In the genomic region with DNA sequence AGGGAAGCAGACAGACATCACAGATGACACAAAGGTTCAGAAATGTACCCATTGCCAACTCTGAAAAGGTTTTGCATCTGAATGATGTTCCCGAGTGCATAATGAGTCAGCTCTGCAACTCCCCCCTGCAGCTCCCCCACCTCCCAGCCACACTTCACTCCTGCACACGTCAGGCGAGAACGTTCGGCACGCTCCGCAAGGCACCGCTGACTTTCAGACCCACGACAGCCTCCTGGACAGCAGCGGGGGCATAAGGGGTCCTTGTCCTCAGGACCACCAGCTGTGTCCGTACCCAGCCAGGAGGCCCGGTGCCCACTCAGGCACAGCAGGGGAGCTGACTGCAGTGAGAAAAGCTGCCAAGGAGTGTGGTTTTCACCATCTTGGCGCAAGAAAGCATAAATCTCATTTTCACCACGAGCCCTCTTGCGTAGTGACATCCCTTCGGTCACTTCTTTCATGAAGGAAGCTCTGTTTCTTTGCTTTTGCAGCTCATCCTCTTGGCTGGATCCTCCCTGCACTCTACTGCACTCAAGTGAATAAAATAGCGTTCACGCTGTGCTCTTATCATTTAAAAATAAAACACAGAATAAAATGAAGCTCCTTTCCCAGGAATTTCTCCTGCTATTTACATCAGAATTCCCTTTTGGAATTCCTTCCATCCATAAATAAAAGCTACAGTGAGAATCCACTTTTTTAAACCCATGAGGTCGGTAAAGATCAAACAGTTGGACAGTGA, we compare ENCODE assay signal across 11 cellular contexts. TPM values are rescaled to one million over a fixed set of nuclear protein-coding genes. Genes with fewer than 3 reads are reported as not detected.
DNase-seq lines count a peak whose midpoint lies in the region; ATAC-seq, FAIRE-seq and TF ChIP-seq lines count a peak whose summit lies in the region.
"Had no signal": no experiment of that assay in that cellular context is flagged by ENCODE, and none has a peak within 500 bp of the region (broad histone marks: within the 10 kb centered on the region; RNA-seq: fewer than 3 reads in every experiment).

No MANE protein-coding gene starts in this region.

- ATAC-seq in GM21381 (IDR thresholded peaks at IDR 0.05; ENCODE audit: unreplicated experiment): no peak

- no peaks in the 10 kb centered on the region for H3K9me3 Mint-ChIP-seq in astrocyte (ENCODE audit: unreplicated experiment)
- H3K9me3 Mint-ChIP-seq: mesothelial cell of epicardium had no signal

- H3K4me2 ChIP-seq in astrocyte (ENCODE audit: low read length) (peak overlapping the region; percentile 79), skeletal muscle satellite cell (ENCODE audit: low read length) (peak overlapping the region; percentile 83)

- peaks cover 1% of the 10 kb centered on the region for H3K36me3 ChIP-seq in H7 (replicated peaks; ENCODE audit: control insufficient read depth, insufficient read depth, low read length)
- H3K36me3 ChIP-seq in astrocyte (ENCODE audit: insufficient read depth, low read length): no peaks in the 10 kb centered on the region
- peaks cover 10% of the 10 kb centered on the region; the same call in 1 of the 2 replicates for H3K36me3 ChIP-seq in iPS-20b (ENCODE audit: insufficient read depth, low read depth, low read length)
- H3K36me3 ChIP-seq in skeletal muscle satellite cell (ENCODE audit: insufficient read depth, low read length): peaks cover 2% of the 10 kb centered on the region

- H3K4me3 ChIP-seq in H7 (ENCODE audit: insufficient read depth, low read depth, low read length) (no peak overlapping the region), astrocyte (ENCODE audit: insufficient read depth, low read depth, low read length) (peak overlapping the region; percentile 43), iPS-20b (ENCODE audit: low read length) (peak overlapping the region; percentile 53; the same call in 1 of the 2 replicates), skeletal muscle satellite cell (ENCODE audit: low read length) (peak overlapping the region; percentile 60)

- H3K4me1 ChIP-seq in astrocyte (ENCODE audit: insufficient read depth, low read length) (peaks cover 38% of the 10 kb centered on the region), iPS-20b (ENCODE audit: insufficient read depth, low read length) (peaks cover 55% of the 10 kb centered on the region), skeletal muscle satellite cell (ENCODE audit: control insufficient read depth, insufficient read depth, low read length) (peaks cover 48% of the 10 kb centered on the region)

- H3K9ac ChIP-seq in astrocyte (ENCODE audit: low read length): peak overlapping the region; percentile 64
- H3K9ac ChIP-seq in iPS-20b (ENCODE audit: low read depth, low read length): peak overlapping the region; percentile 74
- H3K9ac ChIP-seq in skeletal muscle satellite cell (ENCODE audit: low read depth, low read length): peak overlapping the region; percentile 34

- H3K27ac ChIP-seq in astrocyte (ENCODE audit: low read depth, low read length): peak overlapping the region; percentile 74
- peak overlapping the region; percentile 88 for H3K27ac ChIP-seq in iPS-20b (ENCODE audit: low read length)

- peak overlapping the region; percentile 7 for H2AFZ ChIP-seq in astrocyte (ENCODE audit: low read depth, low read length)

- TF ChIP-seq CTCF in astrocyte (IDR thresholded peaks at IDR 0.05; ENCODE audit: insufficient read depth, low read depth, low read length): no peak

- DNase-seq in H7: peak; percentile 88
- DNase-seq in astrocyte (ENCODE audit: low read depth): peak; percentile 86
- DNase-seq in NCI-H510A (lab: John Stamatoyannopoulos, UW): no peak
- DNase-seq in DMS53 treated with DMSO at 0.1 percent for 48 hours (lab: John Stamatoyannopoulos, UW; ENCODE audit: unreplicated experiment): no peak
- DNase-seq in activated CD4-positive, alpha-beta T cell treated with anti-CD3 and anti-CD28 coated beads for 4 hours: no peak
- DNase-seq: activated T-cell treated with anti-CD3 and anti-CD28 coated beads, Interleukin-2, amount 50 U/mL, for 48 hours; effector CD8-positive, alpha-beta T cell had no signal

- peak overlapping the region; percentile 38 for H3K27ac Mint-ChIP-seq in astrocyte (ENCODE audit: unreplicated experiment)
- H3K27ac Mint-ChIP-seq: mesothelial cell of epicardium had no signal

- peaks cover 6% of the 10 kb centered on the region for H3K27me3 Mint-ChIP-seq in astrocyte (ENCODE audit: low read depth, unreplicated experiment)

- H3K79me2 ChIP-seq in astrocyte (ENCODE audit: insufficient read depth, low read length): peaks cover 78% of the 10 kb centered on the region

- no peak overlapping the region for H3K4me3 Mint-ChIP-seq in astrocyte (ENCODE audit: unreplicated experiment)
- H3K4me3 Mint-ChIP-seq: mesothelial cell of epicardium had no signal

- H3K4me1 Mint-ChIP-seq in astrocyte (ENCODE audit: low read depth, unreplicated experiment): peaks cover 27% of the 10 kb centered on the region

- H3K27me3 ChIP-seq in H7 (ENCODE audit: control insufficient read depth, insufficient read depth, low read length) (no peaks in the 10 kb centered on the region), astrocyte (ENCODE audit: insufficient read depth, low read length) (no peaks in the 10 kb centered on the region), iPS-20b (ENCODE audit: insufficient read depth, low read length) (no peaks in the 10 kb centered on the region), skeletal muscle satellite cell (ENCODE audit: control insufficient read depth, insufficient read depth, low read length) (no peaks in the 10 kb centered on the region)

- peaks cover 2% of the 10 kb centered on the region for H3K36me3 Mint-ChIP-seq in astrocyte (ENCODE audit: low read depth, unreplicated experiment)
- H3K36me3 Mint-ChIP-seq: mesothelial cell of epicardium had no signal

- H4K20me1 ChIP-seq in astrocyte (ENCODE audit: insufficient read depth, low read length): peaks cover 71% of the 10 kb centered on the region

- peak; percentile 97 for FAIRE-seq in astrocyte (lab: Jason Lieb, UNC)

- H3K9me3 ChIP-seq in astrocyte (ENCODE audit: insufficient read depth, low read depth, low read length): no peaks in the 10 kb centered on the region
- no peaks in the 10 kb centered on the region for H3K9me3 ChIP-seq in iPS-20b (ENCODE audit: insufficient read depth, low read depth, low read length)
- no peaks in the 10 kb centered on the region for H3K9me3 ChIP-seq in skeletal muscle satellite cell (replicated peaks; ENCODE audit: low read length)

RNA-seq across cellular contexts. Expression of gene GFPT2, which starts 9.9 kb away (rescaled TPM):
- 91.6 and 125 TPM in 2 replicates for total RNA-seq in H7 (2014; rRNA removed; shearing (Covaris generic))
- 14.6 and 19.0 TPM in 2 replicates for total RNA-seq in astrocyte
- total RNA-seq in skeletal muscle satellite cell (2012; rRNA removed): 140 and 190 TPM in 2 replicates

RNA-seq across cellular contexts. Expression of gene MAPK9, which starts 51.4 kb away (rescaled TPM):
- total RNA-seq in H7 (2014; rRNA removed; shearing (Covaris generic)): 28.5 and 43.8 TPM in 2 replicates
- total RNA-seq in astrocyte: 31.6 and 34.0 TPM in 2 replicates
- total RNA-seq in skeletal muscle satellite cell (2012; rRNA removed): 20.3 and 22.5 TPM in 2 replicates

Comparison
In these comparisons a context has a peak if more than half of its experiments do, and no peak if none do; other contexts are left out.
1. DNase-seq: peak in H7 (single experiment) and astrocyte (single experiment); none in NCI-H510A (single experiment), DMS53 treated with DMSO at 0.1 percent for 48 hours (single experiment) and activated CD4-positive, alpha-beta T cell treated with anti-CD3 and anti-CD28 coated beads for 4 hours (0 of 2).
2. Peak in every context shown above with its lines, with median percentiles within 50 percentile points of each other: H3K9ac ChIP-seq.